ENCODE assay signal across 13 cellular contexts in genomic region chr22:42700355-42700754, GRCh38. TPM values are rescaled to one million over a fixed set of nuclear protein-coding genes. Genes with fewer than 3 reads are reported as not detected.
"Had no signal": no experiment of that assay in that cellular context is flagged by ENCODE, and none has a peak within 500 bp of the region (broad histone marks: within the 10 kb centered on the region; RNA-seq: fewer than 3 reads in every experiment).

No MANE protein-coding gene starts in this region.

- H3K9me3 ChIP-seq: ovary had no signal

- ATAC-seq: activated naive CD8-positive, alpha-beta T cell treated with anti-CD3 and anti-CD28 coated beads, Interleukin-2, amount 50 U/mL, for 24 hours; activated T-cell treated with anti-CD3 and anti-CD28 coated beads, Interleukin-2, amount 50 U/mL, for 4 hours; effector memory CD8-positive, alpha-beta T cell had no signal

- H3K27me3 ChIP-seq: ovary had no signal

- H3K4me3 ChIP-seq: ovary had no signal

- H3K27ac ChIP-seq: ovary had no signal

- H3K36me3 ChIP-seq: ovary had no signal

- DNase-seq: activated CD4-positive, alpha-beta memory T cell treated with anti-CD3 and anti-CD28 coated beads for 36 hours; activated naive CD4-positive, alpha-beta T cell; activated naive CD8-positive, alpha-beta T cell treated with anti-CD3 and anti-CD28 coated beads, Interleukin-2, amount 50 U/mL, for 24 hours; activated T-cell treated with anti-CD3 and anti-CD28 coated beads, Interleukin-2, amount 50 U/mL, for 4 hours; central memory CD4-positive, alpha-beta T cell; effector memory CD8-positive, alpha-beta T cell; ovary; small intestine; T1000 had no signal

RNA-seq across cellular contexts. Expression of gene A4GALT, which starts 20.3 kb away (rescaled TPM):
- total RNA-seq: activated CD4-positive, alpha-beta memory T cell treated with anti-CD3 and anti-CD28 coated beads for 36 hours; activated T-cell treated with anti-CD3 and anti-CD28 coated beads, Interleukin-2, amount 50 U/mL, for 4 hours; SK-MEL-5 had no signal
- polyA plus RNA-seq: neural cell had no signal

RNA-seq across cellular contexts. Expression of gene ATP5MGL, which starts 60.0 kb away (rescaled TPM):
- total RNA-seq: epithelial cell of proximal tubule, SK-MEL-5 had no signal
- polyA plus RNA-seq: keratinocyte, neural cell, ovary had no signal
